Comparison of ENCODE assay signal across 20 cellular contexts in the genomic region with DNA sequence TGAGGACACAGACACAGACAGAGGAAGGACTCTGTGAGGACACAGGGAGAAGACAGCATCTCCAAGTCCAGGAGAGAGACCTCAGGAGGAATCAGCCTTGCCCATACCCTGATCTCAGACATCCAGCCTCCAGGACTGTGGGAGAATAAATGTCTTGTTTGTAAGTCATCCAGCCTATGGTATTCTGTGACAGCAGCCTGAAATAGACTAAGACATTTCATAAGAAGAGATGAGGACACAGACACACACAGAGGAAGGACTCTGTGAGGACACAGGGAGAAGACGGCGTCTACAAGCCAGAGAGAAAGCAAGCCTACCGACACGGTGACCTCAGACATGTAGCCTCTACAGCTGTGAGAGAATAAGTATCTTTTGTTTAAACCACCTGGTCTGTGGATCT.
"Had no signal": no experiment of that assay in that cellular context is flagged by ENCODE, and none has a peak within 500 bp of the region (broad histone marks: within the 10 kb centered on the region; RNA-seq: fewer than 3 reads in every experiment).

No MANE protein-coding gene starts in this region.

- H3K4me1 ChIP-seq: breast epithelium, parathyroid adenoma, sigmoid colon, tibial nerve had no signal

- H3K79me2 ChIP-seq: parathyroid adenoma had no signal

- H3K9ac ChIP-seq: parathyroid adenoma had no signal

- H3K27ac ChIP-seq: breast epithelium, gastroesophageal sphincter, heart left ventricle, left ventricle myocardium inferior, parathyroid adenoma, sigmoid colon, tibial nerve had no signal

- H3K4me3 Mint-ChIP-seq: activated CD4-positive, alpha-beta T cell treated with anti-CD3 and anti-CD28 coated beads, Interleukin-2, amount 10 ng/mL, durations not matched to agents 24 days and 14 days; activated CD8-positive, alpha-beta T cell treated with anti-CD3 and anti-CD28 coated beads, Interleukin-2, amount 10 ng/mL, durations not matched to agents 7 days and 5 days; activated T-cell treated with anti-CD3 and anti-CD28 coated beads, Interleukin-2, amount 50 U/mL, for 4 hours; naive thymus-derived CD8-positive, alpha-beta T cell had no signal

- H3K27ac Mint-ChIP-seq: activated CD4-positive, alpha-beta T cell treated with anti-CD3 and anti-CD28 coated beads, Interleukin-2, amount 10 ng/mL, durations not matched to agents 24 days and 14 days; activated CD8-positive, alpha-beta T cell treated with anti-CD3 and anti-CD28 coated beads, Interleukin-2, amount 10 ng/mL, durations not matched to agents 7 days and 5 days had no signal

- H3K36me3 ChIP-seq: breast epithelium had no signal

- H3K4me1 Mint-ChIP-seq: activated CD4-positive, alpha-beta T cell treated with anti-CD3 and anti-CD28 coated beads, Interleukin-2, amount 10 ng/mL, durations not matched to agents 24 days and 14 days had no signal

- H3K27me3 ChIP-seq: breast epithelium, gastroesophageal sphincter, heart left ventricle, sigmoid colon, tibial nerve had no signal

- H3K4me3 ChIP-seq: breast epithelium, gastroesophageal sphincter, heart left ventricle, left ventricle myocardium inferior, mucosa of descending colon, sigmoid colon, tibial nerve had no signal

- H3K27me3 Mint-ChIP-seq: activated CD4-positive, alpha-beta T cell treated with anti-CD3 and anti-CD28 coated beads, Interleukin-2, amount 10 ng/mL, durations not matched to agents 24 days and 14 days; naive thymus-derived CD8-positive, alpha-beta T cell had no signal

- ATAC-seq: activated CD8-positive, alpha-beta T cell treated with anti-CD3 and anti-CD28 coated beads, Interleukin-2, amount 10 ng/mL, durations not matched to agents 7 days and 5 days; activated T-cell treated with anti-CD3 and anti-CD28 coated beads, Interleukin-2, amount 50 U/mL, for 4 hours; gastroesophageal sphincter; mucosa of descending colon; naive thymus-derived CD8-positive, alpha-beta T cell had no signal

- H2AFZ ChIP-seq: parathyroid adenoma had no signal

- DNase-seq: activated CD4-positive, alpha-beta T cell treated with anti-CD3 and anti-CD28 coated beads, Interleukin-2, amount 10 ng/mL, durations not matched to agents 24 days and 14 days; activated CD8-positive, alpha-beta T cell treated with anti-CD3 and anti-CD28 coated beads, Interleukin-2, amount 10 ng/mL, durations not matched to agents 7 days and 5 days; activated effector memory CD4-positive, alpha-beta T cell treated with Interleukin-2 at 50 U/mL for 16 hours; activated naive CD4-positive, alpha-beta T cell treated with anti-CD3 and anti-CD28 coated beads, Interleukin-2, amount 50 U/mL, for 16 hours; activated T-cell treated with anti-CD3 and anti-CD28 coated beads, Interleukin-2, amount 50 U/mL, for 4 hours; cerebellar nuclear complex; cortex of kidney; heart left ventricle; kidney glomerular epithelial cell; left ventricle myocardium inferior; mucosa of descending colon; naive thymus-derived CD8-positive, alpha-beta T cell; sigmoid colon; stimulated activated naive CD4-positive, alpha-beta T cell; substantia nigra; T-helper 9 cell had no signal
